14 cellular contexts compared by ENCODE assay signal in genomic region chr11:76228122-76229000, GRCh38. TPM values are rescaled to one million over a fixed set of nuclear protein-coding genes. Genes with fewer than 3 reads are reported as not detected.
"Had no signal": no experiment of that assay in that cellular context is flagged by ENCODE, and none has a peak within 500 bp of the region (broad histone marks: within the 10 kb centered on the region; RNA-seq: fewer than 3 reads in every experiment).

No MANE protein-coding gene starts in this region.

- H3K36me3 Mint-ChIP-seq: natural killer cell treated with Interleukin-12 subunit alpha and Interleukin-12 subunit beta and Interleukin-15 and Interleukin-18, amount 100 ng/mL, for 72 hours had no signal

- H3K27ac ChIP-seq: adrenal gland, epithelial cell of prostate, stomach, uterus had no signal

- H3K9me3 ChIP-seq: adrenal gland, stomach, uterus had no signal

- H3K27me3 ChIP-seq: adrenal gland, stomach, uterus had no signal

- DNase-seq: activated naive CD4-positive, alpha-beta T cell treated with anti-CD3 and anti-CD28 coated beads, Interleukin-2, amount 50 U/mL, for 16 hours; activated T-cell treated with anti-CD3 and anti-CD28 coated beads, Interleukin-2, amount 50 U/mL, for 1 hour; adrenal gland; caudate nucleus; effector memory CD4-positive, alpha-beta T cell; stomach; T-helper 2 cell; uterus had no signal

- ATAC-seq: natural killer cell treated with Interleukin-12 subunit alpha and Interleukin-12 subunit beta and Interleukin-15 and Interleukin-18, amount 100 ng/mL, for 72 hours had no signal

- H3K36me3 ChIP-seq: adrenal gland, stomach, uterus had no signal

- H3K4me3 Mint-ChIP-seq: natural killer cell treated with Interleukin-12 subunit alpha and Interleukin-12 subunit beta and Interleukin-15 and Interleukin-18, amount 100 ng/mL, for 72 hours had no signal

- H3K9me3 Mint-ChIP-seq: natural killer cell treated with Interleukin-12 subunit alpha and Interleukin-12 subunit beta and Interleukin-15 and Interleukin-18, amount 100 ng/mL, for 72 hours had no signal

- H3K4me3 ChIP-seq: adrenal gland, coronary artery, skin epidermis, stomach, uterus had no signal

- H3K4me1 ChIP-seq: stomach, uterus had no signal

RNA-seq across cellular contexts. Expression of gene WNT11, which starts 22.1 kb away (rescaled TPM):
- total RNA-seq: glomerular endothelial cell, pulmonary artery endothelial cell had no signal
